In the genomic region with DNA sequence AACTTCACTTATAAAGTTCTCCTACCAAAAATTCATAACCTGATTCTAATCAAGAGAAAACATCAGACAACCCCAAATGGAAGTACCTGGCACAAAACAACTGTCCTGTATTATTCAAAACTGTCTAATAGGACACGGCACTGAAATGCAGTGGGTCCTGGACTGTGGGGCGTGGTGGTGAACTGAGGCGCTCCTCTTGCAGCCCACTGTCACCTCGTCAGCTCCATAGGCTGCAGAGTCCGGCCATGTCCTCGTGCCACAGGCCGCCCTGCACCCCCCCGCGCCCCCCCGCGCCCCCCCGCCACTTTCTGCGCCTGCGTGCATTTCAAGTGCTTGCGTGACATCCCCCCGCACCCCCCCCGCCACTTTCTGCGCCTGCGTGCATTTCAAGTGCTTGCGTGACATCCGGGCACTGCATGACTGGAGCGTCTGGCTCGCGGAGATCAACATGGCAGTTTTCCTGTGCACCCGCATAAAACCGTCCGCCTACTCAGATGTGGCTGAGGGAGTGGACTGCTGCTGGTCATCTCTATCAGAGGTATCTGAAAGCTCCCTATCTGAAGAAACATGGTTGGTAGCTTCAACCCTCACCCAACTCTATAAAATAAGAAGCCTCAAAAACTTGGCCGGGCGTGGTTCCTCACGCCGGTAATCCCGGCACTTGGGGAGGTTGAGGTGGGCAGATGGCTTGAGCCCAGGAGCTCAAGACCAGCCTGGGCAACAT, we compare ENCODE assay signal across 11 cellular contexts. TPM values are rescaled to one million over a fixed set of nuclear protein-coding genes. Genes with fewer than 3 reads are reported as not detected.
"Had no signal": no experiment of that assay in that cellular context is flagged by ENCODE, and none has a peak within 500 bp of the region (broad histone marks: within the 10 kb centered on the region; RNA-seq: fewer than 3 reads in every experiment).

No MANE protein-coding gene starts in this region.

- H3K4me2 ChIP-seq: GM23338 had no signal

- FAIRE-seq: H54, HepG2 had no signal

- ATAC-seq: GM23338, HCT116, HepG2 had no signal

- H3K36me3 Mint-ChIP-seq: IgD-negative memory B cell had no signal

- H3K27ac ChIP-seq: HL-60 had no signal

- H3K4me3 Mint-ChIP-seq: GM23338, H9, HFFc6, IgD-negative memory B cell had no signal

- H3K9me3 Mint-ChIP-seq: HFFc6 had no signal

- H3K27ac Mint-ChIP-seq: GM23338, H9, HFFc6, IgD-negative memory B cell had no signal

- H3K4me3 ChIP-seq: GM23338 had no signal

- H2AFZ ChIP-seq: GM23338 had no signal

- DNase-seq: H9, HFFc6, KG1 had no signal

RNA-seq across cellular contexts. Expression of gene ATXN3L, which starts 28.8 kb away (rescaled TPM):
- total RNA-seq: GM23338, H1, H9, HepG2, HFFc6, HT1080 had no signal
- polyA plus RNA-seq: GM23338, H1, HepG2, IgD-negative memory B cell had no signal
